25 cellular contexts compared by ENCODE assay signal in the genomic region with DNA sequence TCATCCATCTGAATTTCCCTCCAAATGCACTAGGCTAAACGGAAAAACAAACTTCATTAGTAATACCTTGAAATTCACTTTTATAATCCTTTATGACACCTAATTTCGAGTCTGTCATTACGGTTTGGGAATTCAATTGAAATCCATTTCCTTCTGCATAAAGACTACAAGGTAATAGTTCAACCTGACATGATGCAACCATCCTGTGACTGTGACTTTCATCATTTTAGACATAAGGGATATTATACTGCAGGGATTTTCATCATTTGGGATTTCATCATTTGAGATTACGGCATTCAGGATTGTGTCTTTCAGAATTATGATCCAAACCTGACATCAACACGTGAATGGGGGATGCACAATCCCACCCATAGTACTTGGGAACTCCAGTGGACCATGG.
DNase-seq lines count a peak whose midpoint lies in the region; ATAC-seq, FAIRE-seq and TF ChIP-seq lines count a peak whose summit lies in the region.
"Had no signal": no experiment of that assay in that cellular context is flagged by ENCODE, and none has a peak within 500 bp of the region (broad histone marks: within the 10 kb centered on the region; RNA-seq: fewer than 3 reads in every experiment).

No MANE protein-coding gene starts in this region.

- peak overlapping the region; percentile 17 for H3K9ac ChIP-seq in adipocyte (ENCODE audit: low read length)
- H3K9ac ChIP-seq: BLaER1 treated with 17β-estradiol and CSF1 and Interleukin-3, amounts not matched to agents 10 nM and 100 nM had no signal

- no peaks in the 10 kb centered on the region for H3K9me3 ChIP-seq in adipocyte (ENCODE audit: control insufficient read depth, low read length)
- H3K9me3 ChIP-seq: A549; BE2C; BLaER1 treated with 17β-estradiol and CSF1 and Interleukin-3, amounts not matched to agents 10 nM and 100 nM had no signal

- H3K4me3 ChIP-seq in adipocyte (ENCODE audit: low read length) (no peak overlapping the region), bronchial epithelial cell (ENCODE audit: low read depth, low read length) (no peak overlapping the region), fibroblast of the aortic adventitia (ENCODE audit: low read depth, low read length) (no peak overlapping the region)
- H3K4me3 ChIP-seq: A549; BLaER1 treated with 17β-estradiol and CSF1 and Interleukin-3, amounts not matched to agents 10 nM and 100 nM; GM12878; GM23338 had no signal

- DNase-seq in adipocyte (ENCODE audit: low read depth): no peak
- DNase-seq in bronchial epithelial cell (ENCODE audit: low read depth): peak; percentile 36
- peak; percentile 38 for DNase-seq in fibroblast of the aortic adventitia (ENCODE audit: low read depth)
- no peak for DNase-seq in activated gamma-delta T cell (lab: John Stamatoyannopoulos, UW)
- DNase-seq: 8988T; ACHN; AML-193; BE2C; CD4-positive, alpha-beta T cell; CD8-positive, alpha-beta memory T cell; DMS 273 treated with DMSO at 0.1 percent for 48 hours; DMS79; EL; GDM1; H9 had no signal

- TF ChIP-seq CTCF in bronchial epithelial cell (IDR thresholded peaks at IDR 0.05; ENCODE audit: insufficient read depth, low read length, severe bottlenecking) (no peak), fibroblast of the aortic adventitia (IDR thresholded peaks at IDR 0.05; ENCODE audit: insufficient read depth, low read length) (no peak)

- no peak for FAIRE-seq in bronchial epithelial cell (lab: Jason Lieb, UNC)
- FAIRE-seq: A549, D721Med, GM12878, GM19239 had no signal

- no peaks in the 10 kb centered on the region for H3K36me3 ChIP-seq in adipocyte (ENCODE audit: control insufficient read depth, insufficient read depth, low read length, severe bottlenecking)
- H3K36me3 ChIP-seq in bronchial epithelial cell (ENCODE audit: control insufficient read depth, insufficient read depth, low read length): no peaks in the 10 kb centered on the region
- H3K36me3 ChIP-seq: BE2C; BLaER1 treated with 17β-estradiol and CSF1 and Interleukin-3, amounts not matched to agents 10 nM and 100 nM had no signal

- peaks cover 23% of the 10 kb centered on the region for H3K4me1 ChIP-seq in adipocyte (ENCODE audit: control insufficient read depth, insufficient read depth, low read length)
- H3K4me1 ChIP-seq: A549; BE2C; BLaER1 treated with 17β-estradiol and CSF1 and Interleukin-3, amounts not matched to agents 10 nM and 100 nM had no signal

- H3K27me3 ChIP-seq in adipocyte (replicated peaks; ENCODE audit: control insufficient read depth, insufficient read depth, low read length) (no peaks in the 10 kb centered on the region), bronchial epithelial cell (ENCODE audit: control insufficient read depth, insufficient read depth, low read length) (no peaks in the 10 kb centered on the region)
- H3K27me3 ChIP-seq: BE2C; BLaER1 treated with 17β-estradiol and CSF1 and Interleukin-3, amounts not matched to agents 10 nM and 100 nM had no signal

- ATAC-seq in esophagus mucosa: peak; percentile 85
- ATAC-seq in GM21619 (IDR thresholded peaks at IDR 0.05; ENCODE audit: unreplicated experiment): no peak
- no peak for ATAC-seq in HG02759 (IDR thresholded peaks at IDR 0.05; ENCODE audit: unreplicated experiment)
- ATAC-seq: A549, GM12878, GM23338, HCT116 had no signal

Comparison
In these comparisons a context has a peak if more than half of its experiments do, and no peak if none do; other contexts are left out.
1. DNase-seq: peak in bronchial epithelial cell (single experiment) and fibroblast of the aortic adventitia (single experiment); none in adipocyte (single experiment) and activated gamma-delta T cell (single experiment).